8 cellular contexts compared by ENCODE assay signal in the genomic region with DNA sequence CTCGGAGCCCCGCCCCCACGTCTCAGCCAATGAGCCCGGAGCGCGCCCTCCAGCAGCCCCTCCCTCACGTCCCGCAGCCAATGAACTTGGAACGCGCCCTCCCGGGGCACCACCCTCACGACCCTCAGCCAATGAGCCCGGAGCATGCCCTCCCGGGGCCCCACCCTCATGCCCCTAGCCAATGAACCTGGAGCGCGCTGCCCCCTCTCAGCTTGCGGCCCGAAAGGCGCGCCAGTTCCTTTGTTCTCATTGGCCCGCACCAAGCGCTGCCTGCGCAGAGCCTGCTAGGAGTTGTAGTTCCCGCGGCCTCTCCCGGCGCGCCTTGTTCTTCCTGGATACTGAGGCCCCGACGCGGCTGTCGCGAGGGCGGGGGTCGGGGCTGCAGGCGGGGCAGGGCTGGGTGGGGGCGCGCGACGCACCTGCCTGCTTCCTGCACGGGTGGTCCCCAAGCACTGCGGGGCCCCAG. TPM values are rescaled to one million over a fixed set of nuclear protein-coding genes. Genes with fewer than 3 reads are reported as not detected.
DNase-seq lines count a peak whose midpoint lies in the region; ATAC-seq, FAIRE-seq and TF ChIP-seq lines count a peak whose summit lies in the region.

Gene LRRC45, plus strand, starts transcription at position 325 of the 466 bp plus-strand sequence. CDS start 339 bp downstream, outside the sequence.

- TF ChIP-seq RAD21 in neural cell (conservative IDR thresholded peaks at IDR 0.05), result no peak

- peak within 1 kb of the TSS; percentile 76 for H3K27ac Mint-ChIP-seq in stimulated activated naive CD8-positive, alpha-beta T cell treated with anti-CD3 and anti-CD28 coated beads, Interleukin-15, Interleukin-2, amounts not matched to agents 100 ng/mL and 50 ng/mL, for 24 hours

- peak within 1 kb of the TSS; percentile 28 for H2AFZ ChIP-seq in neural cell (ENCODE audit: low read depth, low read length)

- H3K4me3 Mint-ChIP-seq in stimulated activated naive CD8-positive, alpha-beta T cell treated with anti-CD3 and anti-CD28 coated beads, Interleukin-15, Interleukin-2, amounts not matched to agents 100 ng/mL and 50 ng/mL, for 24 hours, result peak within 1 kb of the TSS; percentile 88

- peaks cover 14% of the 10 kb centered on the region for H3K4me1 Mint-ChIP-seq in stimulated activated naive CD8-positive, alpha-beta T cell treated with anti-CD3 and anti-CD28 coated beads, Interleukin-15, Interleukin-2, amounts not matched to agents 100 ng/mL and 50 ng/mL, for 24 hours (ENCODE audit: low read depth)

- TF ChIP-seq EP300 in neural cell (conservative IDR thresholded peaks at IDR 0.05; ENCODE audit: poor library complexity, severe bottlenecking), result no peak

- H3K9me2 ChIP-seq in neural cell (ENCODE audit: insufficient read depth, low read length), result no peaks in the 10 kb centered on the region

- H3K9ac ChIP-seq in neural cell (ENCODE audit: low read length), result peak within 1 kb of the TSS; percentile 77

- H3K36me3 ChIP-seq in neural cell (ENCODE audit: insufficient read depth, low read length), result no peaks in the 10 kb centered on the region

- no peaks in the 10 kb centered on the region for H3K27me3 Mint-ChIP-seq in stimulated activated naive CD8-positive, alpha-beta T cell treated with anti-CD3 and anti-CD28 coated beads, Interleukin-15, Interleukin-2, amounts not matched to agents 100 ng/mL and 50 ng/mL, for 24 hours

- no peaks in the 10 kb centered on the region for H3K9me3 ChIP-seq in neural cell (ENCODE audit: low read length)

- TF ChIP-seq CTCF in NB4 (IDR thresholded peaks at IDR 0.05; ENCODE audit: low read depth, low read length) (no peak), foreskin fibroblast (IDR thresholded peaks at IDR 0.05; ENCODE audit: low read depth, low read length) (no peak), neural cell (IDR thresholded peaks at IDR 0.05; ENCODE audit: poor library complexity, severe bottlenecking) (no peak)

- H3K4me3 ChIP-seq in NB4 (ENCODE audit: low read depth, low read length), result peak within 1 kb of the TSS; percentile 84
- peak within 1 kb of the TSS; percentile 72 to 87 for H3K4me3 ChIP-seq in foreskin fibroblast (ENCODE audit: low read depth in 1 of 2, low read length in 2 of 2)
- peak within 1 kb of the TSS; percentile 96 for H3K4me3 ChIP-seq in neural cell (ENCODE audit: low read length)

- no peaks in the 10 kb centered on the region for H3K27me3 ChIP-seq in neural cell (ENCODE audit: insufficient read depth, low read depth, low read length)

- H3K4me2 ChIP-seq in neural cell (ENCODE audit: low read length), result peak within 1 kb of the TSS; percentile 84

- peaks cover 8% of the 10 kb centered on the region for H3K36me3 Mint-ChIP-seq in stimulated activated naive CD8-positive, alpha-beta T cell treated with anti-CD3 and anti-CD28 coated beads, Interleukin-15, Interleukin-2, amounts not matched to agents 100 ng/mL and 50 ng/mL, for 24 hours (ENCODE audit: low read depth)

- H3K27ac ChIP-seq in neural cell (ENCODE audit: low read length), result peak within 1 kb of the TSS; percentile 52

- ATAC-seq in HG02571 (IDR thresholded peaks at IDR 0.05; ENCODE audit: unreplicated experiment), result peak; percentile 85

- H4K20me1 ChIP-seq in neural cell (ENCODE audit: insufficient read depth), result no peaks in the 10 kb centered on the region

- no peaks in the 10 kb centered on the region for H3K9me3 Mint-ChIP-seq in stimulated activated naive CD8-positive, alpha-beta T cell treated with anti-CD3 and anti-CD28 coated beads, Interleukin-15, Interleukin-2, amounts not matched to agents 100 ng/mL and 50 ng/mL, for 24 hours

- TF ChIP-seq POLR2A in NB4 (IDR thresholded peaks at IDR 0.05; ENCODE audit: extremely low read depth, insufficient read length), result no peak

- DNase-seq in NB4 (ENCODE audit: low read depth), result peak; percentile 100
- peak; percentile 100 for DNase-seq in SK-N-DZ (ENCODE audit: low spot score)
- DNase-seq in activated naive CD4-positive, alpha-beta T cell (lab: John Stamatoyannopoulos, UW), result peak; percentile 99 to 100 (median 99)
- DNase-seq in foreskin fibroblast, result peak; percentile 100

- peaks cover 11% of the 10 kb centered on the region for H3K79me2 ChIP-seq in neural cell (replicated peaks; ENCODE audit: insufficient read depth, low read length)

- H3F3A ChIP-seq in neural cell (ENCODE audit: insufficient read depth, low read length, poor library complexity, severe bottlenecking), result no peaks in the 10 kb centered on the region

- peak; percentile 99 for FAIRE-seq in G401.6 (lab: Jason Lieb, UNC)

TF ChIP-seq in neural cell, 6 proteins besides CTCF, POLR2A, EP300 and RAD21:
- TF ChIP-seq POLR2AphosphoS5 (IDR thresholded peaks at IDR 0.05), result peak; percentile 48
- TF ChIP-seq MXI1 (conservative IDR thresholded peaks at IDR 0.05; ENCODE audit: poor library complexity, severe bottlenecking), result no peak

RNA-seq across cellular contexts. Expression of gene LRRC45, which starts in this region (rescaled TPM):
- 35.1 and 52.1 TPM in 2 replicates for polyA plus RNA-seq in SK-N-DZ (2014; cell fraction: cytosol; rRNA removed)
- polyA plus RNA-seq in SK-N-DZ (2014; cell fraction: nucleus; rRNA removed), result 551 and 631 TPM in 2 replicates
- polyA plus RNA-seq in neural cell, result 51.7 and 63.7 TPM in 2 replicates
- 22.1 and 29.7 TPM in 2 replicates for polyA minus RNA-seq in neural cell

Comparison
In these comparisons a context has a peak if more than half of its experiments do, and no peak if none do; other contexts are left out.
1. Peak in every context shown above with its lines: DNase-seq, ATAC-seq, H3K4me3 ChIP-seq and H3K27ac ChIP-seq.